In the genomic region with DNA sequence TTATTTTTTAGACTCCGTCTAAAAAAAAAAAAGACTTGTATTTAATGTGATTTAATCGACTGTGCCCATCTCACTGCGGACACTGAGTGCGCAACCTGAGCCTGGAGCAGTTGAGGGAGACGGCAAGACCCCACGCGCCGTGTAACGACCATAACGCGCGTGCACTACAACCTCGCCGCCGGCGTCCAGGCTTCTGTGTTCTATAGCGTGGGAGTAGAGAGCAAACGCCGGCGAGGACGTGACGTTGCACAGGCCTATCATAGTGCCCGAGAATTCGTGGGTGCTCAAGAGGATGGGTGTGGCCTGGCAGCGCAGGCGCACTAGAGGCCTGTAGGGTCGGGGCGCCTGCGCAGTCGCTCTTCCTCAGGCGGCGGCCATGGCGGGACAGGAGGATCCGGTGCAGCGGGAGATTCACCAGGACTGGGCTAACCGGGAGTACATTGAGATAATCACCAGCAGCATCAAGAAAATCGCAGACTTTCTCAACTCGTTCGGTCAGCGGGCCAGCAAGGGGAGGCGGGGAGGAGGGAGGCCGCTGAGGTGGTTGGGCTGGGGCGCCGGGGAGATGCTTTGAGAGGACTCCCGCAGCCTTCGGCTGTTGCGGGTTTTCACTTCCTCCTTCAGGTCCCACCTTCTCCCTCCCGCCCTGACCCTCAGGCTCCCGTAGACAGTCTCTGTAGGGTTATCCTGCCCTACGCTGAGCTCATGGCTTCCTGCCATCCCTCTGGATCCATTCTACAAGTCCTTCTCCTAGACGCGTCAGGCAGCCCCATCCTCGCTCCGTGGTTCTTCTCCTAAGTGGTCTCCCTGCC, we compare ENCODE assay signal across 8 cellular contexts. TPM values are rescaled to one million over a fixed set of nuclear protein-coding genes. Genes with fewer than 3 reads are reported as not detected.
DNase-seq lines count a peak whose midpoint lies in the region; ATAC-seq, FAIRE-seq and TF ChIP-seq lines count a peak whose summit lies in the region.

Gene BRK1 (plus strand): TSS at position 350 of the 812 bp plus-strand sequence. CDS start 27 bp downstream, at position 377.

- FAIRE-seq in urothelium cell line (lab: Jason Lieb, UNC), result peak; percentile 65

- WGBS in psoas muscle, 3 donors, result 0 to 1% (median 1%) methylated on average over 50 to 54 of the region's 54 CpGs

- H3K4me3 ChIP-seq in right atrium auricular region (peak within 1 kb of the TSS; percentile 91 to 95), psoas muscle (peak within 1 kb of the TSS; percentile 71)

- no peaks in the 10 kb centered on the region for H3K9me3 ChIP-seq in right atrium auricular region
- H3K9me3 ChIP-seq in psoas muscle, result no peaks in the 10 kb centered on the region

- no peak for TF ChIP-seq CTCF in right atrium auricular region (IDR thresholded peaks at IDR 0.05)
- no peak for TF ChIP-seq CTCF in psoas muscle (IDR thresholded peaks at IDR 0.05)

- H3K4me1 ChIP-seq in right atrium auricular region, result peaks cover 0 to 25% of the 10 kb centered on the region in 2 donors
- peaks cover 9% of the 10 kb centered on the region for H3K4me1 ChIP-seq in psoas muscle

- intact Hi-C loops in psoas muscle (cut with DNase I), result loop anchor here (5.0 kb wide), 1 partner anchor 88 kb away; the partner anchor contains the start of gene FANCD2 (in 2 of the 2)

- H3K36me3 ChIP-seq in right atrium auricular region, result no peaks in the 10 kb centered on the region
- H3K36me3 ChIP-seq in psoas muscle (ENCODE audit: insufficient read depth in 1 of 2, low read depth in 1 of 2), result peaks cover 0 to 19% of the 10 kb centered on the region in 2 donors

- ATAC-seq in GM18498 (IDR thresholded peaks at IDR 0.05; ENCODE audit: unreplicated experiment) (peak; percentile 95), HG02938 (IDR thresholded peaks at IDR 0.05; ENCODE audit: unreplicated experiment) (peak; percentile 96), psoas muscle (peak; percentile 100)

- peak within 1 kb of the TSS; percentile 84 for H3K27ac ChIP-seq in angular gyrus (ENCODE audit: low read depth, low read length)
- peak within 1 kb of the TSS; percentile 76 to 83 for H3K27ac ChIP-seq in right atrium auricular region
- H3K27ac ChIP-seq in psoas muscle, result peak within 1 kb of the TSS; percentile 84

- DNase-seq in NCI-H187 (lab: John Stamatoyannopoulos, UW), result peak; percentile 70 to 86
- peak; percentile 81 to 97 (median 88) for DNase-seq in T-helper 2 cell
- peak; percentile 96 for DNase-seq in right atrium auricular region (ENCODE audit: low spot score)
- DNase-seq in psoas muscle, result peak; percentile 95 to 97
- DNase-seq in urothelium cell line (ENCODE audit: low spot score), result peak; percentile 99

- H3K27me3 ChIP-seq in right atrium auricular region, result no peaks in the 10 kb centered on the region
- no peaks in the 10 kb centered on the region for H3K27me3 ChIP-seq in psoas muscle (ENCODE audit: insufficient read depth in 3 of 3, low read length in 2 of 3)

RNA-seq across cellular contexts. Expression of gene BRK1, which starts in this region (rescaled TPM):
- total RNA-seq in right atrium auricular region, result 10 to 100 TPM; 58.3 to 94.3 TPM
- 10 to 100 TPM; 73.8 to 82.7 (median 78.9) TPM for total RNA-seq in psoas muscle
- 100 to 1,000 TPM; 117 to 164 (median 156) TPM for polyA plus RNA-seq in psoas muscle

Comparison
In these comparisons a context has a peak if more than half of its experiments do, and no peak if none do; other contexts are left out.
1. Peak in every context shown above with its lines: DNase-seq, ATAC-seq, H3K4me3 ChIP-seq and H3K27ac ChIP-seq.